Comparison of ENCODE assay signal across 15 cellular contexts in genomic region chr5:150122536-150123481, GRCh38. TPM values are rescaled to one million over a fixed set of nuclear protein-coding genes. Genes with fewer than 3 reads are reported as not detected.
"Had no signal": no experiment of that assay in that cellular context is flagged by ENCODE, and none has a peak within 500 bp of the region (broad histone marks: within the 10 kb centered on the region; RNA-seq: fewer than 3 reads in every experiment).

No MANE protein-coding gene starts in this region.

- H3K9ac ChIP-seq: SK-N-SH had no signal

- H3K27ac Mint-ChIP-seq: activated naive CD4-positive, alpha-beta T cell treated with anti-CD3 and anti-CD28 coated beads, Interleukin-2, amount 50 U/mL, for 24 hours; activated T-helper 2 cell treated with anti-CD3 and anti-CD28 coated beads, Interferon-gamma antibody, Interleukin-2, Interleukin-4, amounts not matched to agents 10 μg/mL and 5 μg/mL and 100 μg/mL, durations not matched to agents 14 hours and 24 hours and 36 hours; mesothelial cell of epicardium; T-helper 1 cell treated with Interleukin-12 subunit alpha and Interleukin-12 subunit beta and Interleukin-4 antibody, amounts not matched to agents 30 μg/mL and 1 μg/mL, for 36 hours had no signal

- H3K27me3 ChIP-seq: breast epithelium, gastrocnemius medialis, suprapubic skin had no signal

- H3K4me1 Mint-ChIP-seq: activated naive CD4-positive, alpha-beta T cell treated with anti-CD3 and anti-CD28 coated beads, Interleukin-2, amount 50 U/mL, for 24 hours; mesothelial cell of epicardium had no signal

- H3K9me3 Mint-ChIP-seq: activated naive CD4-positive, alpha-beta T cell treated with anti-CD3 and anti-CD28 coated beads, Interleukin-2, amount 50 U/mL, for 24 hours; activated T-helper 2 cell treated with anti-CD3 and anti-CD28 coated beads, Interferon-gamma antibody, Interleukin-2, Interleukin-4, amounts not matched to agents 10 μg/mL and 5 μg/mL and 100 μg/mL, durations not matched to agents 14 hours and 24 hours and 36 hours; mesothelial cell of epicardium; T-helper 1 cell treated with Interleukin-12 subunit alpha and Interleukin-12 subunit beta and Interleukin-4 antibody, amounts not matched to agents 30 μg/mL and 1 μg/mL, for 36 hours had no signal

- H3K4me3 Mint-ChIP-seq: activated naive CD4-positive, alpha-beta T cell treated with anti-CD3 and anti-CD28 coated beads, Interleukin-2, amount 50 U/mL, for 24 hours; mesothelial cell of epicardium; T-helper 1 cell treated with Interleukin-12 subunit alpha and Interleukin-12 subunit beta and Interleukin-4 antibody, amounts not matched to agents 30 μg/mL and 1 μg/mL, for 36 hours had no signal

- H3K27me3 Mint-ChIP-seq: activated naive CD4-positive, alpha-beta T cell treated with anti-CD3 and anti-CD28 coated beads, Interleukin-2, amount 50 U/mL, for 24 hours had no signal

- H3K36me3 Mint-ChIP-seq: activated naive CD4-positive, alpha-beta T cell treated with anti-CD3 and anti-CD28 coated beads, Interleukin-2, amount 50 U/mL, for 24 hours had no signal

- H3K4me3 ChIP-seq: breast epithelium, gastrocnemius medialis, psoas muscle, suprapubic skin had no signal

- H3K36me3 ChIP-seq: breast epithelium, gastrocnemius medialis had no signal

- DNase-seq: activated CD4-positive, alpha-beta T cell treated with anti-CD3 and anti-CD28 coated beads, Interleukin-2, amount 50 U/mL, for 1 hour; effector CD8-positive, alpha-beta T cell; gastrocnemius medialis; psoas muscle; SK-N-SH; stimulated activated CD4-positive, alpha-beta T cell treated with anti-CD3 and anti-CD28 coated beads, Interleukin-4, amount 100 ng/mL, for 1 hour had no signal

- H3K4me1 ChIP-seq: breast epithelium, gastrocnemius medialis, psoas muscle, suprapubic skin had no signal

- ATAC-seq: gastrocnemius medialis had no signal

- H3K27ac ChIP-seq: gastrocnemius medialis, psoas muscle, suprapubic skin had no signal

- H3K9me2 ChIP-seq: SK-N-SH had no signal

- H3K9me3 ChIP-seq: breast epithelium, gastrocnemius medialis, psoas muscle, SK-N-SH, suprapubic skin had no signal

- H3K4me2 ChIP-seq: SK-N-SH had no signal

RNA-seq across cellular contexts. Expression of gene CSF1R, which starts 36.5 kb away (rescaled TPM):
- polyA plus RNA-seq: keratinocyte had no signal

RNA-seq across cellular contexts. Expression of gene CDX1, which starts 43.8 kb away (rescaled TPM):
- total RNA-seq: activated T-helper 2 cell treated with anti-CD3 and anti-CD28 coated beads, Interferon-gamma antibody, Interleukin-2, Interleukin-4, amounts not matched to agents 10 μg/mL and 5 μg/mL and 100 μg/mL, durations not matched to agents 14 hours and 24 hours and 36 hours; liver; psoas muscle had no signal
- polyA plus RNA-seq: keratinocyte, liver, urinary bladder had no signal
